In genomic region chr10:86325158-86325557, GRCh38 we compare ENCODE assay signal across 24 cellular contexts. TPM values are rescaled to one million over a fixed set of nuclear protein-coding genes. Genes with fewer than 3 reads are reported as not detected.
DNase-seq lines count a peak whose midpoint lies in the region; ATAC-seq, FAIRE-seq and TF ChIP-seq lines count a peak whose summit lies in the region.
"Had no signal": no experiment of that assay in that cellular context is flagged by ENCODE, and none has a peak within 500 bp of the region (broad histone marks: within the 10 kb centered on the region; RNA-seq: fewer than 3 reads in every experiment).

No MANE protein-coding gene starts in this region.

- no TSS peak for BruUV-seq in K562 (replicated peaks; lab: Mats Ljungman, UMichigan)

- H2AFZ ChIP-seq in DND-41 (ENCODE audit: low read depth, low read length) = no peak overlapping the region
- H2AFZ ChIP-seq in Loucy (ENCODE audit: low read length) = no peak overlapping the region
- H2AFZ ChIP-seq in K562 (ENCODE audit: low read depth, low read length) = no peak overlapping the region
- H2AFZ ChIP-seq in neural progenitor cell (replicated peaks) = no peak overlapping the region

- H3K4me3 ChIP-seq in DND-41 (ENCODE audit: low read depth in 1 of 2, low read length in 2 of 2) = no peak overlapping the region
- H3K4me3 ChIP-seq in Loucy (ENCODE audit: low read length, poor library complexity, severe bottlenecking) = no peak overlapping the region
- H3K4me3 ChIP-seq in K562 = no peak overlapping the region
- no peak overlapping the region for H3K4me3 ChIP-seq in neural progenitor cell
- no peak overlapping the region for H3K4me3 ChIP-seq in SJCRH30
- H3K4me3 ChIP-seq: MG63 had no signal

- intact Hi-C loops in K562 (cut with micrococcal nuclease) = no loop called here

- H3K36me3 Mint-ChIP-seq in neural progenitor cell = no peaks in the 10 kb centered on the region
- H3K36me3 Mint-ChIP-seq: CD14-positive monocyte had no signal

- H3K4me2 ChIP-seq in DND-41 (ENCODE audit: insufficient read depth, low read length) = no peak overlapping the region
- H3K4me2 ChIP-seq in Loucy (ENCODE audit: low read depth, low read length, poor library complexity, severe bottlenecking) = no peak overlapping the region
- no peak overlapping the region for H3K4me2 ChIP-seq in K562 (ENCODE audit: insufficient read depth, low read length)
- H3K4me2 ChIP-seq in neural progenitor cell = no peak overlapping the region

- H3K9ac ChIP-seq in DND-41 (ENCODE audit: low read depth, low read length) = no peak overlapping the region
- H3K9ac ChIP-seq in Loucy (ENCODE audit: low read depth, low read length, poor library complexity, severe bottlenecking) = no peak overlapping the region
- H3K9ac ChIP-seq in K562 (ENCODE audit: insufficient read depth in 1 of 2, low read depth in 2 of 2, low read length in 2 of 2) = no peak overlapping the region
- no peak overlapping the region for H3K9ac ChIP-seq in neural progenitor cell

- no peaks in the 10 kb centered on the region for H4K20me1 ChIP-seq in DND-41 (ENCODE audit: insufficient read depth, low read length)
- no peaks in the 10 kb centered on the region for H4K20me1 ChIP-seq in Loucy (ENCODE audit: insufficient read depth, low read length, poor library complexity, severe bottlenecking)
- H4K20me1 ChIP-seq in K562 (replicated peaks; ENCODE audit: control insufficient read depth, insufficient read depth, low read length) = no peaks in the 10 kb centered on the region
- no peaks in the 10 kb centered on the region for H4K20me1 ChIP-seq in neural progenitor cell (ENCODE audit: low read depth)

- H3K27ac ChIP-seq in DND-41 (ENCODE audit: low read length) (no peak overlapping the region), K562 (ENCODE audit: extremely low read depth, low read depth, low read length) (no peak overlapping the region), neural progenitor cell (no peak overlapping the region), SJCRH30 (no peak overlapping the region)

- no peaks in the 10 kb centered on the region for H3K9me3 Mint-ChIP-seq in neural progenitor cell
- H3K9me3 Mint-ChIP-seq: CD14-positive monocyte had no signal

- H3K4me3 Mint-ChIP-seq in neural progenitor cell = no peak overlapping the region

- peaks cover 4% of the 10 kb centered on the region for H3K27me3 Mint-ChIP-seq in neural progenitor cell (ENCODE audit: insufficient read depth, low read depth)

- H3K36me3 ChIP-seq in DND-41 (ENCODE audit: insufficient read depth, low read length) = no peaks in the 10 kb centered on the region
- no peaks in the 10 kb centered on the region for H3K36me3 ChIP-seq in Loucy (ENCODE audit: insufficient read depth, low read length)
- H3K36me3 ChIP-seq in K562 (ENCODE audit: control insufficient read depth, insufficient read depth, low read length) = no peaks in the 10 kb centered on the region
- no peaks in the 10 kb centered on the region for H3K36me3 ChIP-seq in neural progenitor cell
- H3K36me3 ChIP-seq in SJCRH30 = no peaks in the 10 kb centered on the region
- H3K36me3 ChIP-seq: MG63 had no signal

- H3K27ac Mint-ChIP-seq in neural progenitor cell = no peak overlapping the region
- H3K27ac Mint-ChIP-seq: CD14-positive monocyte had no signal

- no peak for DNase-seq in DND-41
- no peak for DNase-seq in K562 (ENCODE audit: extremely low read depth in 1 of 4, low spot score in 3 of 4)
- DNase-seq in neural progenitor cell (ENCODE audit: low spot score) = peak; percentile 15
- no peak for DNase-seq in activated CD4-positive, alpha-beta T cell treated with anti-CD3 and anti-CD28 coated beads, Interleukin-2, amount 50 U/mL, for 1 hour
- no peak for DNase-seq in activated CD4-positive, alpha-beta T cell treated with anti-CD3 and anti-CD28 coated beads, Interleukin-2, amount 50 U/mL, for 48 hours
- no peak for DNase-seq in SJCRH30
- no peak for DNase-seq in nucleus accumbens (lab: John Stamatoyannopoulos, UW)
- DNase-seq: ACHN, GOT3, Karpas-422, MG63, NCI-H1092, NCI-H146, NCI-H2029 treated with DMSO at 0.1 percent for 48 hours, NCI-H2171, NCI-H446, PC-3, RPMI8226, SHP77 treated with DMSO at 0.1 percent for 48 hours, T-helper 1 cell had no signal

- H3K9me2 ChIP-seq in Loucy (replicated peaks; ENCODE audit: low read depth, low read length) = no peaks in the 10 kb centered on the region

- H3K9me1 ChIP-seq in K562 (ENCODE audit: control insufficient read depth, insufficient read depth, low read length) = no peaks in the 10 kb centered on the region

- H3K4me1 Mint-ChIP-seq in neural progenitor cell = no peaks in the 10 kb centered on the region
- H3K4me1 Mint-ChIP-seq: CD14-positive monocyte had no signal

- in situ Hi-C loops in K562 (cut with MboI) = no loop called here

- TF ChIP-seq POLR2A in K562 (conservative IDR thresholded peaks at IDR 0.05) = no peak

- H3F3A ChIP-seq in Loucy (ENCODE audit: low read depth) (no peaks in the 10 kb centered on the region), neural progenitor cell (ENCODE audit: low read depth) (no peaks in the 10 kb centered on the region)

- TF ChIP-seq CTCF in DND-41 (IDR thresholded peaks at IDR 0.05; ENCODE audit: borderline replicate concordance, extremely low read depth, low read length, poor library complexity, severe bottlenecking) (peak; percentile 5), Loucy (conservative IDR thresholded peaks at IDR 0.05; ENCODE audit: low read length) (peak; percentile 26), K562 (IDR thresholded peaks at IDR 0.05 in 2 of 3, conservative IDR thresholded peaks at IDR 0.05 in 1 of 3; ENCODE audit: insufficient read depth in 2 of 3, low read depth in 1 of 3, low read length in 3 of 3) (peak; percentile 13 to 20 (median 18); a peak in 2 of 6 replicates), neural progenitor cell (IDR thresholded peaks at IDR 0.05) (peak; percentile 33)

- H3K79me2 ChIP-seq in DND-41 (ENCODE audit: insufficient read depth, low read length) = no peaks in the 10 kb centered on the region
- H3K79me2 ChIP-seq in Loucy (ENCODE audit: insufficient read depth, low read length) = no peaks in the 10 kb centered on the region
- no peaks in the 10 kb centered on the region for H3K79me2 ChIP-seq in K562 (ENCODE audit: control insufficient read depth, insufficient read depth, low read length)
- no peaks in the 10 kb centered on the region for H3K79me2 ChIP-seq in neural progenitor cell (ENCODE audit: low read depth)

- WGBS in K562 (ENCODE audit: insufficient coverage, low coverage, missing lambda C conversion rate) = 0% methylated on average over 5 of the region's 5 CpGs

- no peaks in the 10 kb centered on the region for H3K4me1 ChIP-seq in DND-41 (ENCODE audit: insufficient read depth, low read length)
- H3K4me1 ChIP-seq in Loucy (ENCODE audit: insufficient read depth, low read length, poor library complexity, severe bottlenecking) = no peaks in the 10 kb centered on the region
- H3K4me1 ChIP-seq in K562 (replicated peaks in 1 of 2; ENCODE audit: control insufficient read depth in 2 of 2, insufficient read depth in 2 of 2, low read length in 2 of 2) = no peaks in the 10 kb centered on the region; a peak in 1 of 5 replicates
- no peaks in the 10 kb centered on the region for H3K4me1 ChIP-seq in neural progenitor cell
- H3K4me1 ChIP-seq in SJCRH30 = no peaks in the 10 kb centered on the region

- H3K9me3 ChIP-seq in DND-41 (ENCODE audit: insufficient read depth, low read length, severe bottlenecking) (no peaks in the 10 kb centered on the region), Loucy (ENCODE audit: insufficient read depth, low read depth, low read length) (no peaks in the 10 kb centered on the region), K562 (replicated peaks; ENCODE audit: control insufficient read depth, insufficient read depth, low read depth, low read length) (no peaks in the 10 kb centered on the region), neural progenitor cell (ENCODE audit: low read depth) (no peaks in the 10 kb centered on the region), SJCRH30 (replicated peaks) (no peaks in the 10 kb centered on the region)
- H3K9me3 ChIP-seq: MG63 had no signal

- FAIRE-seq in K562 (lab: Jason Lieb, UNC) = no peak
- FAIRE-seq: G401.6 had no signal

- no peak for TF ChIP-seq EP300 in K562 (IDR thresholded peaks at IDR 0.05; ENCODE audit: low read length)

- TF ChIP-seq RAD21 in K562 (CRISPR knock-in tag; conservative IDR thresholded peaks at IDR 0.05 in 1 of 2, IDR thresholded peaks at IDR 0.05 in 1 of 2) = no peak

- H3K27me3 ChIP-seq in DND-41 (ENCODE audit: insufficient read depth, low read length, poor library complexity) (peaks cover 3% of the 10 kb centered on the region), Loucy (ENCODE audit: insufficient read depth, low read length, poor library complexity, severe bottlenecking) (no peaks in the 10 kb centered on the region), K562 (ENCODE audit: control insufficient read depth in 2 of 2, insufficient read depth in 2 of 2, low read length in 2 of 2) (peaks cover 0 to 4% of the 10 kb centered on the region in 2 experiments; a peak in 3 of 5 replicates), neural progenitor cell (no peaks in the 10 kb centered on the region), SJCRH30 (no peaks in the 10 kb centered on the region)

- CTCF ChIA-PET in K562 (lab: Yijun Ruan, JAX; ENCODE audit: low intra/inter-chr PET ratio) = no interaction called here

- ATAC-seq in DND-41 (ENCODE audit: insufficient read depth, low read depth) (no peak), K562 (peak; percentile 53; the same call in 2 of the 3 replicates)
- ATAC-seq: PC-3 had no signal

- POLR2A ChIA-PET in K562 (lab: Yijun Ruan, JAX) = no interaction called here

TF ChIP-seq in K562, 482 proteins besides CTCF, POLR2A, EP300 and RAD21 (continues in another document):
- TF ChIP-seq TAL1 (IDR thresholded peaks at IDR 0.05) = no peak

RNA-seq across cellular contexts. Expression of gene GRID1, which starts 41.4 kb away (rescaled TPM):
- total RNA-seq in K562 (2011; cell fraction: chromatin; rRNA removed; ENCODE audit: low replicate concordance) = 0.18 TPM in 1 of 2 replicates, not detected in the other
- total RNA-seq in K562 (2011; cell fraction: nucleolus; rRNA removed) = 0.13 TPM in 1 of 2 replicates, not detected in the other
- 0.15 TPM in 2 replicates for total RNA-seq in K562 (2011; cell fraction: nucleoplasm; rRNA removed)
- 3.4 and 3.8 TPM in 2 replicates for total RNA-seq in K562 (2014; rRNA removed)
- 0.51 and 0.80 TPM in 2 replicates for total RNA-seq in K562 (2014; rRNA removed; fragmentation: Illumina TruSeq; extraction: Trizol)
- 1.8 and 2.5 TPM in 2 replicates for total RNA-seq in K562 (2015; rRNA removed; fragmentation: Illumina TruSeq; extraction: Trizol)
- 7.1 and 7.2 TPM in 2 replicates for total RNA-seq in K562 (2021)
- 0.01 TPM in 2 replicates for polyA plus RNA-seq in K562 (2011; rRNA removed)
- not detected in 2 replicates for polyA plus RNA-seq in K562 (2011; cell fraction: cytosol; rRNA removed)
- 0.03 and 0.09 TPM in 2 replicates for polyA plus RNA-seq in K562 (2011; cell fraction: nucleus; rRNA removed)
- 3.8 and 8.2 TPM in 2 replicates for polyA plus RNA-seq in K562 (2012)
- polyA plus RNA-seq in K562 (2014; fragmentation: Illumina TruSeq; extraction: Trizol) = 1.2 and 4.7 TPM in 2 replicates
- polyA plus RNA-seq in K562 (2014; fragmentation: Nextera tagmentation; extraction: Ambion mirVana) = under 1 TPM; 0.35 to 0.55 TPM
- polyA plus RNA-seq in K562 (2014; rRNA removed) = 3.3 and 5.3 TPM in 2 replicates
- 0.03 and 0.11 TPM in 2 replicates for polyA minus RNA-seq in K562 (2011; rRNA and poly(A)+ RNA removed)
- polyA minus RNA-seq in K562 (2011; cell fraction: cytosol; rRNA and poly(A)+ RNA removed) = not detected in 2 replicates
- polyA minus RNA-seq in K562 (2011; cell fraction: nucleus; rRNA and poly(A)+ RNA removed) = 0.11 TPM in 1 of 2 replicates, not detected in the other
- total RNA-seq in neural progenitor cell (ENCODE audit: low replicate concordance) = 0.31 TPM in 1 of 2 replicates, not detected in the other
- total RNA-seq in SJCRH30 (2014; rRNA removed; shearing (Covaris generic)) = not detected in 2 replicates
- total RNA-seq: HT-29, PC-3 had no signal
- polyA plus RNA-seq: CD14-positive monocyte had no signal
